8 cellular contexts compared by ENCODE assay signal in genomic region chr11:93784152-93784934, GRCh38. TPM values are rescaled to one million over a fixed set of nuclear protein-coding genes. Genes with fewer than 3 reads are reported as not detected.
A peak's percentile ranks its signal among the peaks of the same experiment; 100 is the strongest.
DNase-seq lines count a peak whose midpoint lies in the region; TF ChIP-seq lines count a peak whose summit lies in the region.

A gene with protein sequence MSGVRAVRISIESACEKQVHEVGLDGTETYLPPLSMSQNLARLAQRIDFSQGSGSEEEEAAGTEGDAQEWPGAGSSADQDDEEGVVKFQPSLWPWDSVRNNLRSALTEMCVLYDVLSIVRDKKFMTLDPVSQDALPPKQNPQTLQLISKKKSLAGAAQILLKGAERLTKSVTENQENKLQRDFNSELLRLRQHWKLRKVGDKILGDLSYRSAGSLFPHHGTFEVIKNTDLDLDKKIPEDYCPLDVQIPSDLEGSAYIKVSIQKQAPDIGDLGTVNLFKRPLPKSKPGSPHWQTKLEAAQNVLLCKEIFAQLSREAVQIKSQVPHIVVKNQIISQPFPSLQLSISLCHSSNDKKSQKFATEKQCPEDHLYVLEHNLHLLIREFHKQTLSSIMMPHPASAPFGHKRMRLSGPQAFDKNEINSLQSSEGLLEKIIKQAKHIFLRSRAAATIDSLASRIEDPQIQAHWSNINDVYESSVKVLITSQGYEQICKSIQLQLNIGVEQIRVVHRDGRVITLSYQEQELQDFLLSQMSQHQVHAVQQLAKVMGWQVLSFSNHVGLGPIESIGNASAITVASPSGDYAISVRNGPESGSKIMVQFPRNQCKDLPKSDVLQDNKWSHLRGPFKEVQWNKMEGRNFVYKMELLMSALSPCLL (plus strand): TSS chr11:93784282. CDS start chr11:93784514, 232 bp downstream.

- H3K27ac ChIP-seq in neural cell (ENCODE audit: low read length) (peak within 1 kb of the TSS; percentile 97), stomach (peak within 1 kb of the TSS; percentile 93 to 96 (median 95))

- H3K9ac ChIP-seq in neural cell (ENCODE audit: low read length) = peak within 1 kb of the TSS; percentile 99

- TF ChIP-seq POLR2A in stomach (IDR thresholded peaks at IDR 0.05) = peak in 1 of 4 donors; percentile 29

- intact Hi-C loops in stomach (cut with DNase I; ENCODE audit: low total_unique reads) = no loop called here

- in situ Hi-C loops in HAP-1 (cut with MboI; ENCODE audit: low sequenced_read_pairs) = loop anchor here (5.0 kb wide), 1 partner anchor 42 kb away; the partner anchor contains the start of genes C11orf54 and TAF1D

- H3K4me1 ChIP-seq in HAP-1 (peaks cover 6% of the 10 kb centered on the region; the same call in 1 of the 2 replicates), stomach (peaks cover 24 to 41% (median 33%) of the 10 kb centered on the region in 4 donors)

- H3K4me2 ChIP-seq in neural cell (ENCODE audit: low read length) = peak within 1 kb of the TSS; percentile 98

- peaks cover 19% of the 10 kb centered on the region for H4K20me1 ChIP-seq in neural cell (ENCODE audit: insufficient read depth)

- H2AFZ ChIP-seq in neural cell (ENCODE audit: low read depth, low read length) = peak within 1 kb of the TSS; percentile 97

- no peaks in the 10 kb centered on the region for H3K9me2 ChIP-seq in neural cell (ENCODE audit: insufficient read depth, low read length)

- WGBS in stomach, 5 donors = 0 to 1% (median 1%) methylated on average over 27 to 72 of the region's 72 CpGs

- H3K27me3 ChIP-seq in HAP-1 (ENCODE audit: low read depth) (no peaks in the 10 kb centered on the region), MG63 (no peaks in the 10 kb centered on the region), neural cell (ENCODE audit: insufficient read depth, low read depth, low read length) (no peaks in the 10 kb centered on the region), stomach (no peaks in the 10 kb centered on the region)

- DNase-seq in GDM1 (lab: John Stamatoyannopoulos, UW) (peak; percentile 81), HAP-1 (ENCODE audit: low spot score in 2 of 2) (peak; percentile 93 to 96), MG63 (peak; percentile 92), SIG-M5 (lab: John Stamatoyannopoulos, UW) (peak; percentile 77), activated gamma-delta T cell (lab: John Stamatoyannopoulos, UW) (peak; percentile 31), fibroblast of villous mesenchyme (ENCODE audit: low read depth) (peak; percentile 92), stomach (peak; percentile 92)

- H3F3A ChIP-seq in neural cell (ENCODE audit: insufficient read depth, low read length, poor library complexity, severe bottlenecking) = peaks cover 4% of the 10 kb centered on the region

- no peaks in the 10 kb centered on the region for H3K9me3 ChIP-seq in HAP-1
- H3K9me3 ChIP-seq in MG63 = no peaks in the 10 kb centered on the region
- no peaks in the 10 kb centered on the region for H3K9me3 ChIP-seq in neural cell (ENCODE audit: low read length)
- H3K9me3 ChIP-seq in stomach = no peaks in the 10 kb centered on the region

- peak within 1 kb of the TSS; percentile 78 for H3K4me3 ChIP-seq in HAP-1
- H3K4me3 ChIP-seq in MG63 = peak within 1 kb of the TSS; percentile 72
- H3K4me3 ChIP-seq in fibroblast of villous mesenchyme (ENCODE audit: low read depth, low read length) = peak within 1 kb of the TSS; percentile 98
- peak within 1 kb of the TSS; percentile 74 for H3K4me3 ChIP-seq in neural cell (ENCODE audit: low read length)
- peak within 1 kb of the TSS; percentile 74 to 95 (median 78) for H3K4me3 ChIP-seq in stomach

- H3K79me2 ChIP-seq in neural cell (replicated peaks; ENCODE audit: insufficient read depth, low read length) = peaks cover 54% of the 10 kb centered on the region

- H3K36me3 ChIP-seq in HAP-1 (replicated peaks) (peaks cover 20% of the 10 kb centered on the region), MG63 (peaks cover 18% of the 10 kb centered on the region), neural cell (ENCODE audit: insufficient read depth, low read length) (no peaks in the 10 kb centered on the region), stomach (peaks cover 0 to 19% (median 14%) of the 10 kb centered on the region in 4 donors)

- TF ChIP-seq EP300 in neural cell (conservative IDR thresholded peaks at IDR 0.05; ENCODE audit: poor library complexity, severe bottlenecking) (no peak), stomach (IDR thresholded peaks at IDR 0.05) (no peak)

- TF ChIP-seq RAD21 in neural cell (conservative IDR thresholded peaks at IDR 0.05) = peak; percentile 9

- TF ChIP-seq CTCF in fibroblast of villous mesenchyme (IDR thresholded peaks at IDR 0.05; ENCODE audit: insufficient read depth, low read depth, low read length) (peak; percentile 44), neural cell (IDR thresholded peaks at IDR 0.05; ENCODE audit: poor library complexity, severe bottlenecking) (peak; percentile 58), stomach (IDR thresholded peaks at IDR 0.05) (peak in 4 of 7 experiments; percentile 31 to 61 (median 50))

TF ChIP-seq in neural cell, 6 proteins besides CTCF, POLR2A, EP300 and RAD21:
- no peak for TF ChIP-seq SMC3 (conservative IDR thresholded peaks at IDR 0.05; ENCODE audit: poor library complexity)
- peak; percentile 73 for TF ChIP-seq TAF1 (IDR thresholded peaks at IDR 0.05; ENCODE audit: low read depth)
- TF ChIP-seq MXI1 (conservative IDR thresholded peaks at IDR 0.05; ENCODE audit: poor library complexity, severe bottlenecking) = peak; percentile 84
- TF ChIP-seq EZH2 (IDR thresholded peaks at IDR 0.05; ENCODE audit: borderline replicate concordance, insufficient read depth, low read length, poor library complexity, severe bottlenecking) = no peak
- TF ChIP-seq, protein P1, sequence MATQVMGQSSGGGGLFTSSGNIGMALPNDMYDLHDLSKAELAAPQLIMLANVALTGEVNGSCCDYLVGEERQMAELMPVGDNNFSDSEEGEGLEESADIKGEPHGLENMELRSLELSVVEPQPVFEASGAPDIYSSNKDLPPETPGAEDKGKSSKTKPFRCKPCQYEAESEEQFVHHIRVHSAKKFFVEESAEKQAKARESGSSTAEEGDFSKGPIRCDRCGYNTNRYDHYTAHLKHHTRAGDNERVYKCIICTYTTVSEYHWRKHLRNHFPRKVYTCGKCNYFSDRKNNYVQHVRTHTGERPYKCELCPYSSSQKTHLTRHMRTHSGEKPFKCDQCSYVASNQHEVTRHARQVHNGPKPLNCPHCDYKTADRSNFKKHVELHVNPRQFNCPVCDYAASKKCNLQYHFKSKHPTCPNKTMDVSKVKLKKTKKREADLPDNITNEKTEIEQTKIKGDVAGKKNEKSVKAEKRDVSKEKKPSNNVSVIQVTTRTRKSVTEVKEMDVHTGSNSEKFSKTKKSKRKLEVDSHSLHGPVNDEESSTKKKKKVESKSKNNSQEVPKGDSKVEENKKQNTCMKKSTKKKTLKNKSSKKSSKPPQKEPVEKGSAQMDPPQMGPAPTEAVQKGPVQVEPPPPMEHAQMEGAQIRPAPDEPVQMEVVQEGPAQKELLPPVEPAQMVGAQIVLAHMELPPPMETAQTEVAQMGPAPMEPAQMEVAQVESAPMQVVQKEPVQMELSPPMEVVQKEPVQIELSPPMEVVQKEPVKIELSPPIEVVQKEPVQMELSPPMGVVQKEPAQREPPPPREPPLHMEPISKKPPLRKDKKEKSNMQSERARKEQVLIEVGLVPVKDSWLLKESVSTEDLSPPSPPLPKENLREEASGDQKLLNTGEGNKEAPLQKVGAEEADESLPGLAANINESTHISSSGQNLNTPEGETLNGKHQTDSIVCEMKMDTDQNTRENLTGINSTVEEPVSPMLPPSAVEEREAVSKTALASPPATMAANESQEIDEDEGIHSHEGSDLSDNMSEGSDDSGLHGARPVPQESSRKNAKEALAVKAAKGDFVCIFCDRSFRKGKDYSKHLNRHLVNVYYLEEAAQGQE (IDR thresholded peaks at IDR 0.05; ENCODE audit: borderline replicate concordance) = peak; percentile 94
- peak; percentile 99 for TF ChIP-seq POLR2AphosphoS5 (IDR thresholded peaks at IDR 0.05)

RNA-seq across cellular contexts. Expression of the gene that starts here (rescaled TPM):
- total RNA-seq in MG63 (2014; rRNA removed; shearing (Covaris generic); ENCODE audit: low replicate concordance) = 27.1 and 33.3 TPM in 2 replicates
- total RNA-seq in fibroblast of villous mesenchyme (26.4 and 39.3 TPM in 2 replicates), stomach (100 to 1,000 TPM in 1 of 5 donors, 10 to 100 TPM in 2, 1 to 10 TPM in 2; 9.3 to 121 (median 20.0) TPM)
- polyA plus RNA-seq in neural cell (82.7 and 85.6 TPM in 2 replicates), stomach (10 to 100 TPM in 2 of 3 donors, 1 to 10 TPM in 1; 6.5 to 10.6 (median 10.1) TPM)
- 117 TPM in 2 replicates for polyA minus RNA-seq in neural cell

Comparison
In these comparisons a context has a peak if more than half of its experiments do, and no peak if none do; other contexts are left out.
1. Peak in every context shown above with its lines: DNase-seq, H3K4me3 ChIP-seq and H3K27ac ChIP-seq.
2. DNase-seq: peak in every context shown above with its lines; median percentile 94 in HAP-1; 92 in MG63; 92 in fibroblast of villous mesenchyme; 92 in stomach; 81 in GDM1; 77 in SIG-M5; 31 in activated gamma-delta T cell.